In the genomic region with DNA sequence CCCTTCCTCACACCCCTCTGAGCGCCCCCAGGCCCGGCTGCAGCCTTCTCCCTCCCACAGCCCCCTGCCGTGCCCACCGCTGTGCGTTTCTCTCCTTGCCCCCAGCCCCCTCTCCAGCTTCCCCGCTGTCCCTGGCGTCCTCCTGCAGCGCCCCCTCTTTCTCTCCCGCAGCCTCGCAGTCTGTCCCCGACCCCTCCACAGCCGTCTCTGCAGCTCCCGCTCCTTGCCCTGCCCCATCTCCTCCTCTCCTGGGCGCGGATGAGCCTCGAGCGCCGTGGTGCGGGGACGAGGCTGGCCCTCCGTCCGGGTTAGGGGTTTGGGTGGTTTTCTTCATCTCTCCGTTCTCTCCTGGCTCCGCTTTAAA, we compare ENCODE assay signal across 10 cellular contexts. TPM values are rescaled to one million over a fixed set of nuclear protein-coding genes. Genes with fewer than 3 reads are reported as not detected.
A peak's percentile ranks its signal among the peaks of the same experiment; 100 is the strongest.
DNase-seq lines count a peak whose midpoint lies in the region; ATAC-seq, FAIRE-seq and TF ChIP-seq lines count a peak whose summit lies in the region.
"Had no signal": no experiment of that assay in that cellular context is flagged by ENCODE, and none has a peak within 500 bp of the region (broad histone marks: within the 10 kb centered on the region; RNA-seq: fewer than 3 reads in every experiment).

No MANE protein-coding gene starts in this region.

- no peak for ATAC-seq in foreskin keratinocyte
- no peak for ATAC-seq in GM21786 (IDR thresholded peaks at IDR 0.05; ENCODE audit: unreplicated experiment)
- no peak for ATAC-seq in GM18511 (IDR thresholded peaks at IDR 0.05; ENCODE audit: unreplicated experiment)

- H3K36me3 ChIP-seq in WERI-Rb-1 = peaks cover 35% of the 10 kb centered on the region
- no peaks in the 10 kb centered on the region for H3K36me3 ChIP-seq in small intestine (ENCODE audit: control insufficient read depth in 2 of 2, insufficient read depth in 2 of 2, low read length in 2 of 2)

- peak overlapping the region; percentile 89 for H3K27ac ChIP-seq in WERI-Rb-1
- H3K27ac ChIP-seq in foreskin keratinocyte = peak overlapping the region; percentile 86
- no peak overlapping the region for H3K27ac ChIP-seq in small intestine (ENCODE audit: low read depth in 1 of 2, low read length in 1 of 2)

- H3K27me3 ChIP-seq in WERI-Rb-1 (ENCODE audit: insufficient read depth, low read depth, severe bottlenecking) = no peaks in the 10 kb centered on the region
- no peaks in the 10 kb centered on the region for H3K27me3 ChIP-seq in foreskin keratinocyte
- no peaks in the 10 kb centered on the region for H3K27me3 ChIP-seq in small intestine (ENCODE audit: control insufficient read depth in 2 of 2, insufficient read depth in 2 of 2, low read length in 2 of 2)

- H3K9me3 ChIP-seq in WERI-Rb-1 (ENCODE audit: severe bottlenecking) = no peaks in the 10 kb centered on the region
- H3K9me3 ChIP-seq in small intestine (ENCODE audit: control insufficient read depth, low read depth) = no peaks in the 10 kb centered on the region

- peaks cover 7% of the 10 kb centered on the region for H3K4me1 ChIP-seq in foreskin keratinocyte
- peaks cover 0 to 4% of the 10 kb centered on the region in 2 donors for H3K4me1 ChIP-seq in small intestine (ENCODE audit: control insufficient read depth in 2 of 2, insufficient read depth in 1 of 2, low read depth in 1 of 2, low read length in 1 of 2)

- in situ Hi-C loops in ACHN (cut with HindIII; ENCODE audit: low pct_ligation_motif_present, low pct_unique_long_range_greater_than_20kb, low sequenced_read_pairs) = no loop called here

- 0 to 2% (median 0%) methylated on average over 18 to 24 of the region's 24 CpGs for WGBS in small intestine, 3 donors

- TF ChIP-seq CTCF in GM12865 (IDR thresholded peaks at IDR 0.05; ENCODE audit: insufficient read depth, low read depth, low read length, missing control alignments) (peak; percentile 14), WERI-Rb-1 (IDR thresholded peaks at IDR 0.05; ENCODE audit: low read depth, low read length) (no peak), foreskin keratinocyte (conservative IDR thresholded peaks at IDR 0.05) (peak; percentile 49)

- H3K4me3 ChIP-seq in GM12865 (ENCODE audit: low read depth, low read length) (peak overlapping the region; percentile 95), WERI-Rb-1 (ENCODE audit: low read depth, low read length) (peak overlapping the region; percentile 93), small intestine (ENCODE audit: low read depth in 1 of 2, low read length in 2 of 2) (peak overlapping the region; percentile 60 to 67)

- DNase-seq in ACHN = peak; percentile 16
- no peak for DNase-seq in GM12865 (ENCODE audit: low read depth)
- DNase-seq in WERI-Rb-1 = peak; percentile 60
- no peak for DNase-seq in foreskin keratinocyte
- DNase-seq in small intestine = peak; percentile 31
- no peak for DNase-seq in C1 segment of cervical spinal cord (lab: John Stamatoyannopoulos, UW)

- no peak for FAIRE-seq in small intestine (lab: Jason Lieb, UNC)

RNA-seq across cellular contexts. Expression of a gene that starts 1.1 kb away (rescaled TPM):
- 6.9 and 8.6 TPM in 2 replicates for total RNA-seq in foreskin keratinocyte
- polyA plus RNA-seq in foreskin keratinocyte (6.0 and 6.5 TPM in 2 replicates), small intestine (10 to 100 TPM; 10.3 to 14.5 (median 14.1) TPM)

RNA-seq across cellular contexts. Expression of a gene that starts 13.8 kb away (rescaled TPM):
- 0.92 and 2.4 TPM in 2 replicates for total RNA-seq in foreskin keratinocyte
- 1.8 and 2.8 TPM in 2 replicates for polyA plus RNA-seq in foreskin keratinocyte
- under 1 TPM in 1 of 3 donors, not detected in 2; 0.09 TPM for polyA plus RNA-seq in small intestine
- total RNA-seq: HT1080, pulmonary artery endothelial cell had no signal

RNA-seq across cellular contexts. Expression of a gene that starts 15.6 kb away (rescaled TPM):
- total RNA-seq in foreskin keratinocyte = not detected in 2 replicates
- polyA plus RNA-seq in foreskin keratinocyte (not detected in 2 replicates), small intestine (100 to 1,000 TPM in 1 of 3 donors, 10 to 100 TPM in 2; 33.2 to 125 (median 89.2) TPM)
- total RNA-seq: HT1080, pulmonary artery endothelial cell had no signal

RNA-seq across cellular contexts. Expression of a gene that starts 22.3 kb away (rescaled TPM):
- 0.03 TPM in 1 of 2 replicates, not detected in the other for total RNA-seq in foreskin keratinocyte
- polyA plus RNA-seq in foreskin keratinocyte (not detected in 2 replicates), small intestine (not detected)
- total RNA-seq: HT1080, pulmonary artery endothelial cell had no signal

RNA-seq across cellular contexts. Expression of a gene that starts 29.5 kb away (rescaled TPM):
- total RNA-seq in foreskin keratinocyte = 3.7 and 5.8 TPM in 2 replicates
- polyA plus RNA-seq in foreskin keratinocyte (4.1 and 5.4 TPM in 2 replicates), small intestine (under 1 TPM in 1 of 3 donors, not detected in 2; 0.67 TPM)

Comparison
In these comparisons a context has a peak if more than half of its experiments do, and no peak if none do; other contexts are left out.
1. DNase-seq: peak in ACHN (single experiment), WERI-Rb-1 (single experiment) and small intestine (single experiment); none in GM12865 (single experiment), foreskin keratinocyte (0 of 2) and C1 segment of cervical spinal cord (0 of 14).
2. H3K27ac ChIP-seq: peak in WERI-Rb-1 (single experiment) and foreskin keratinocyte (single experiment); none in small intestine (0 of 2).
3. RNA of a gene that starts 15.6 kb away (polyA plus RNA-seq): 33.2 to 125 TPM in small intestine; not detected in foreskin keratinocyte; every median in the first group is over 10 times any median in the second.
4. Peak in every context shown above with its lines, with median percentiles within 50 percentile points of each other: H3K4me3 ChIP-seq.